Comparison of ENCODE assay signal across 29 cellular contexts in the genomic region with DNA sequence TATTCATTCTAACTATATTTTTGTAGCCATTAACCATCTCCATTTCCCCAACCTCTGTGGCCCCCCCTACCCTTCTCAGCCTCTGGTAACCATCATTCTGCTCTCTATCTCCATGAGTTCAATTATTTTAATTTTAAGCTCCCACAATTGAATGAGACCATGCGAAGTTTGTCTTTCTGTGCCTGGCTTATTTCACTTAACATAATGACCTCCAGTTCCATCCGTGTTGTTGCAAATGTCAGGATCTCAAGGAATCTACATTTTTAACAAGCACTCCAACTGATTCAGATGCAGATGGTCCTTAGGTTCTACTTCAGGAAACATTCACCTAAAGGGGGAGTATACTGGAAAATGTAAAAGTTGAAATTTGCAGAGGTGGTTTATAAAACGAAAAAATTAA.
"Had no signal": no experiment of that assay in that cellular context is flagged by ENCODE, and none has a peak within 500 bp of the region (broad histone marks: within the 10 kb centered on the region; RNA-seq: fewer than 3 reads in every experiment).

No MANE protein-coding gene starts in this region.

- H3K4me1 ChIP-seq: ascending aorta, breast epithelium, gastrocnemius medialis had no signal

- H3K27ac Mint-ChIP-seq: activated B cell treated with CpG ODN at 0.5 μM for 24 hours; activated CD4-positive, alpha-beta memory T cell treated with anti-CD3 and anti-CD28 coated beads, Interleukin-2, amount 10 ng/mL, durations not matched to agents 7 days and 5 days; activated naive CD4-positive, alpha-beta T cell treated with anti-CD3 and anti-CD28 coated beads, Interleukin-2, amount 10 ng/mL, durations not matched to agents 7 days and 5 days; activated naive CD4-positive, alpha-beta T cell treated with anti-CD3 and anti-CD28 coated beads, Interleukin-2, amount 50 U/mL, for 72 hours; activated naive CD8-positive, alpha-beta T cell treated with anti-CD3 and anti-CD28 coated beads, Interleukin-2, amount 10 ng/mL, durations not matched to agents 7 days and 5 days; activated T-cell treated with anti-CD3 and anti-CD28 coated beads, Interleukin-2, amount 50 U/mL, for 24 hours; activated T-cell treated with anti-CD3 and anti-CD28 coated beads, Interleukin-2, amount 50 U/mL, for 72 hours; brain had no signal

- DNase-seq: activated B cell treated with CpG ODN at 0.5 μM for 24 hours; activated CD4-positive, alpha-beta memory T cell treated with anti-CD3 and anti-CD28 coated beads, Interleukin-2, amount 10 ng/mL, durations not matched to agents 7 days and 5 days; activated CD4-positive, alpha-beta T cell treated with anti-CD3 and anti-CD28 coated beads for 48 hours; activated CD8-positive, alpha-beta memory T cell treated with anti-CD3 and anti-CD28 coated beads, Interleukin-2, amount 50 U/mL, for 48 hours; activated gamma-delta T cell; activated naive CD4-positive, alpha-beta T cell; activated naive CD4-positive, alpha-beta T cell treated with anti-CD3 and anti-CD28 coated beads, Interleukin-2, amount 10 ng/mL, durations not matched to agents 7 days and 5 days; activated naive CD8-positive, alpha-beta T cell treated with anti-CD3 and anti-CD28 coated beads, Interleukin-2, amount 10 ng/mL, durations not matched to agents 7 days and 5 days; activated T-cell treated with anti-CD3 and anti-CD28 coated beads for 4 hours; activated T-cell treated with anti-CD3 and anti-CD28 coated beads, Interleukin-2, amount 50 U/mL, for 24 hours; activated T-cell treated with anti-CD3 and anti-CD28 coated beads, Interleukin-2, amount 50 U/mL, for 72 hours; central memory CD4-positive, alpha-beta T cell; cerebellar nuclear complex; colonic mucosa; effector CD8-positive, alpha-beta T cell; esophagus squamous epithelium; foreskin fibroblast; gastrocnemius medialis; glutamatergic neuron; heart left ventricle; T-helper 2 cell had no signal

- H3K27ac ChIP-seq: ascending aorta, breast epithelium, cardiac muscle cell, colonic mucosa, epithelial cell of prostate, esophagus squamous epithelium, gastrocnemius medialis, heart left ventricle, VCaP had no signal

- H3K4me3 Mint-ChIP-seq: activated B cell treated with CpG ODN at 0.5 μM for 24 hours; activated CD4-positive, alpha-beta memory T cell treated with anti-CD3 and anti-CD28 coated beads, Interleukin-2, amount 10 ng/mL, durations not matched to agents 7 days and 5 days; activated naive CD4-positive, alpha-beta T cell treated with anti-CD3 and anti-CD28 coated beads, Interleukin-2, amount 10 ng/mL, durations not matched to agents 7 days and 5 days; activated naive CD8-positive, alpha-beta T cell treated with anti-CD3 and anti-CD28 coated beads, Interleukin-2, amount 10 ng/mL, durations not matched to agents 7 days and 5 days; activated T-cell treated with anti-CD3 and anti-CD28 coated beads, Interleukin-2, amount 50 U/mL, for 24 hours; activated T-cell treated with anti-CD3 and anti-CD28 coated beads, Interleukin-2, amount 50 U/mL, for 72 hours; brain had no signal

- H3K36me3 Mint-ChIP-seq: activated naive CD4-positive, alpha-beta T cell treated with anti-CD3 and anti-CD28 coated beads, Interleukin-2, amount 10 ng/mL, durations not matched to agents 7 days and 5 days; activated naive CD4-positive, alpha-beta T cell treated with anti-CD3 and anti-CD28 coated beads, Interleukin-2, amount 50 U/mL, for 72 hours; brain had no signal

- H3K27me3 ChIP-seq: ascending aorta, breast epithelium, cardiac muscle cell, colonic mucosa, esophagus squamous epithelium, gastrocnemius medialis, heart left ventricle had no signal

- H3K4me3 ChIP-seq: ascending aorta, breast epithelium, cardiac muscle cell, colonic mucosa, esophagus squamous epithelium, gastrocnemius medialis, heart left ventricle had no signal

- H3K9me3 Mint-ChIP-seq: activated B cell treated with CpG ODN at 0.5 μM for 24 hours; activated CD4-positive, alpha-beta memory T cell treated with anti-CD3 and anti-CD28 coated beads, Interleukin-2, amount 10 ng/mL, durations not matched to agents 7 days and 5 days; activated naive CD4-positive, alpha-beta T cell treated with anti-CD3 and anti-CD28 coated beads, Interleukin-2, amount 10 ng/mL, durations not matched to agents 7 days and 5 days; activated naive CD4-positive, alpha-beta T cell treated with anti-CD3 and anti-CD28 coated beads, Interleukin-2, amount 50 U/mL, for 72 hours; activated T-cell treated with anti-CD3 and anti-CD28 coated beads, Interleukin-2, amount 50 U/mL, for 24 hours; activated T-cell treated with anti-CD3 and anti-CD28 coated beads, Interleukin-2, amount 50 U/mL, for 72 hours had no signal

- H3K9me3 ChIP-seq: ascending aorta, breast epithelium, colonic mucosa, esophagus squamous epithelium, gastrocnemius medialis, heart left ventricle had no signal

- H3K27me3 Mint-ChIP-seq: activated B cell treated with CpG ODN at 0.5 μM for 24 hours; activated T-cell treated with anti-CD3 and anti-CD28 coated beads, Interleukin-2, amount 50 U/mL, for 24 hours; brain had no signal

- H3K4me1 Mint-ChIP-seq: brain had no signal

- H3K36me3 ChIP-seq: ascending aorta, breast epithelium, cardiac muscle cell, colonic mucosa, esophagus squamous epithelium, gastrocnemius medialis, heart left ventricle had no signal

- ATAC-seq: activated CD4-positive, CD25-positive, alpha-beta regulatory T cell treated with anti-CD3 and anti-CD28 coated beads, Interleukin-2, amount 50 U/mL, for 24 hours; activated naive CD4-positive, alpha-beta T cell treated with anti-CD3 and anti-CD28 coated beads, Interleukin-2, amount 50 U/mL, for 72 hours; activated T-cell treated with anti-CD3 and anti-CD28 coated beads, Interleukin-2, amount 50 U/mL, for 72 hours; gastrocnemius medialis; heart left ventricle had no signal
